ENCODE assay signal across 1 cellular context in the genomic region with DNA sequence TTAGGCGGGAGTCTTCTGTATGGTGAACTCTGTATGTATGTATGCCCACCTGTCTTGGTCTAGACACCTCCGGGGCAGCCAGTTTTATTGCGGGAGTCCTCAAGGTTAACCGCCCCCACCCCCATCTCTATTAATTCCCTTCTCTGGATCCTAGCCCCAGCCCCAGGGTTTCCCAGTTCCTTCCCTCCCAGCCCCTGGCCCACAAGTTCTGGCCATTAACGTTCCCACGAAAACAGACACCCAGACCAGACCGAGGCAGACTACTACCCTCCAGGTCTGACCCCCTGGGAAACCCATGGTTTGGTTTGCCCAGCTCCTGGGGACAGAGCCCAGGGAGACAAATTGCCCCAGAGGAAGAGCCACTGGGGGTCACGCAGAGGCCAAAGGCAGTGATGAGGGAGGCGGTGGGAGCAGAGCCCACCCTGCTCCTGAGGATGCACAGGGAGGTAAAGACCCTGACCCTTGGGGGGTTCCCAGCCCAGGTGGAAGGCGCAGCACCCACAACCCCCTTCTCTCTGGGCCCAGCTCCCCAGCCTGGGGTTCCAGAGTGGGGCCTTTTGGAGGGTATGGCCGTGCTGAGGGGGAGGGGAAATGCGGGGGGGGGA.
TF ChIP-seq lines count a peak whose summit lies in the region.

No MANE protein-coding gene starts in this region.

TF ChIP-seq in HEK293T, 16 proteins besides CTCF, POLR2A, EP300 and RAD21:
- TF ChIP-seq TARDBP (IDR thresholded peaks at IDR 0.05), result no peak
- TF ChIP-seq HDGF (IDR thresholded peaks at IDR 0.05; ENCODE audit: borderline replicate concordance), result no peak
- TF ChIP-seq FOXA1 (IDR thresholded peaks at IDR 0.05), result no peak
- TF ChIP-seq BHLHE40 (IDR thresholded peaks at IDR 0.05; ENCODE audit: borderline replicate concordance), result no peak
- TF ChIP-seq FOXK2 (IDR thresholded peaks at IDR 0.05), result no peak
- TF ChIP-seq FOXM1 (IDR thresholded peaks at IDR 0.05; ENCODE audit: borderline replicate concordance), result no peak
- no peak for TF ChIP-seq ELF4 (IDR thresholded peaks at IDR 0.05)
- TF ChIP-seq SP1 (IDR thresholded peaks at IDR 0.05), result no peak
- no peak for TF ChIP-seq PKNOX1 (IDR thresholded peaks at IDR 0.05)
- TF ChIP-seq LEF1 (IDR thresholded peaks at IDR 0.05; ENCODE audit: borderline replicate concordance), result no peak
- no peak for TF ChIP-seq ARNT (IDR thresholded peaks at IDR 0.05)
- no peak for TF ChIP-seq NFRKB (IDR thresholded peaks at IDR 0.05)
- no peak for TF ChIP-seq CTBP1 (IDR thresholded peaks at IDR 0.05; ENCODE audit: borderline replicate concordance)
- TF ChIP-seq ZNF384 (IDR thresholded peaks at IDR 0.05), result no peak
- TF ChIP-seq L3MBTL2 (conservative IDR thresholded peaks at IDR 0.05), result no peak
- TF ChIP-seq SUZ12 (IDR thresholded peaks at IDR 0.05), result no peak
TF ChIP-seq in HEK293T: peak in this region for 0.
